Comparison of ENCODE assay signal across 14 cellular contexts in genomic region chr9:127941062-127941925, GRCh38. TPM values are rescaled to one million over a fixed set of nuclear protein-coding genes. Genes with fewer than 3 reads are reported as not detected.
DNase-seq lines count a peak whose midpoint lies in the region; ATAC-seq, FAIRE-seq and TF ChIP-seq lines count a peak whose summit lies in the region.
"Had no signal": no experiment of that assay in that cellular context is flagged by ENCODE, and none has a peak within 500 bp of the region (broad histone marks: within the 10 kb centered on the region; RNA-seq: fewer than 3 reads in every experiment).

No MANE protein-coding gene starts in this region.

- H3K4me3 ChIP-seq in K562 (no peak overlapping the region), thyroid gland (replicated peaks in 1 of 3) (no peak overlapping the region)
- H3K4me3 ChIP-seq: mucosa of descending colon, stomach had no signal

- H3K9me3 ChIP-seq in K562 (replicated peaks; ENCODE audit: control insufficient read depth, insufficient read depth, low read depth, low read length): no peaks in the 10 kb centered on the region
- H3K9me3 ChIP-seq in thyroid gland: no peaks in the 10 kb centered on the region
- H3K9me3 ChIP-seq: mucosa of descending colon, stomach had no signal

- CTCF ChIA-PET in K562 (lab: Yijun Ruan, JAX; ENCODE audit: low intra/inter-chr PET ratio): interaction anchor here (3.9 kb wide), 1 partner anchor 176 kb away, joined by 57 read pairs; no protein-coding TSS in a partner anchor

- intact Hi-C loops in K562 (cut with micrococcal nuclease) (no loop called here), thyroid gland (cut with DNase I) (no loop called here)

- H3K36me3 ChIP-seq in K562 (ENCODE audit: control insufficient read depth, insufficient read depth, low read length) (peaks cover 30% of the 10 kb centered on the region; the same call in 2 of the 3 replicates), thyroid gland (peaks cover 12 to 15% of the 10 kb centered on the region in 2 donors)

- no peak for TF ChIP-seq EP300 in K562 (IDR thresholded peaks at IDR 0.05; ENCODE audit: low read length)

- BruUV-seq in K562 (replicated peaks; lab: Mats Ljungman, UMichigan): no TSS peak

- peaks cover 11% of the 10 kb centered on the region; the same call in 1 of the 2 replicates for H4K20me1 ChIP-seq in K562 (replicated peaks; ENCODE audit: control insufficient read depth, insufficient read depth, low read length)

- H3K79me2 ChIP-seq in K562 (ENCODE audit: control insufficient read depth, insufficient read depth, low read length): peaks cover 18% of the 10 kb centered on the region

- 25% methylated on average over 18 of the region's 18 CpGs for WGBS in K562 (ENCODE audit: insufficient coverage, low coverage, missing lambda C conversion rate)
- WGBS in thyroid gland, 2 donors: 23 to 28% methylated on average over 16 to 18 of the region's 18 CpGs

- POLR2A ChIA-PET in K562 (lab: Yijun Ruan, JAX): interaction anchor here (0.6 to 2.1 kb wide), 6 partner anchors 9 to 220 kb away, joined by 3 to 10 read pairs (median 4); no protein-coding TSS in a partner anchor

- H3K9ac ChIP-seq in K562 (ENCODE audit: insufficient read depth in 1 of 2, low read depth in 2 of 2, low read length in 2 of 2): peak overlapping the region; percentile 67 to 85
- H3K9ac ChIP-seq: parathyroid adenoma had no signal

- FAIRE-seq in K562 (lab: Jason Lieb, UNC): peak; percentile 40

- no peak overlapping the region for H3K4me3 Mint-ChIP-seq in activated naive CD8-positive, alpha-beta T cell
- no peak overlapping the region for H3K4me3 Mint-ChIP-seq in activated naive CD8-positive, alpha-beta T cell treated with anti-CD3 and anti-CD28 coated beads, Interleukin-2, amount 50 U/mL, for 24 hours
- H3K4me3 Mint-ChIP-seq: activated CD4-positive, alpha-beta memory T cell treated with anti-CD3 and anti-CD28 coated beads for 36 hours had no signal

- H3K4me2 ChIP-seq in K562 (ENCODE audit: insufficient read depth, low read length): peak overlapping the region; percentile 47

- TF ChIP-seq POLR2A in K562 (conservative IDR thresholded peaks at IDR 0.05) (no peak), thyroid gland (IDR thresholded peaks at IDR 0.05) (peak in 1 of 2 donors; percentile 63)

- in situ Hi-C loops in K562 (cut with MboI): no loop called here

- no peaks in the 10 kb centered on the region for H3K27me3 Mint-ChIP-seq in activated naive CD8-positive, alpha-beta T cell
- peaks cover 3% of the 10 kb centered on the region for H3K27me3 Mint-ChIP-seq in activated naive CD8-positive, alpha-beta T cell treated with anti-CD3 and anti-CD28 coated beads, Interleukin-2, amount 50 U/mL, for 24 hours
- H3K27me3 Mint-ChIP-seq: activated CD4-positive, alpha-beta memory T cell treated with anti-CD3 and anti-CD28 coated beads for 36 hours had no signal

- H3K4me1 ChIP-seq in K562 (replicated peaks in 1 of 2; ENCODE audit: control insufficient read depth in 2 of 2, insufficient read depth in 2 of 2, low read length in 2 of 2): peaks cover 51 to 79% of the 10 kb centered on the region in 2 experiments
- H3K4me1 ChIP-seq in thyroid gland: peaks cover 47 to 51% of the 10 kb centered on the region in 2 donors
- H3K4me1 ChIP-seq: parathyroid adenoma had no signal

- peak overlapping the region; percentile 86 for H2AFZ ChIP-seq in K562 (ENCODE audit: low read depth, low read length)
- H2AFZ ChIP-seq: parathyroid adenoma had no signal

- no peak for ATAC-seq in activated naive CD8-positive, alpha-beta T cell treated with anti-CD3 and anti-CD28 coated beads, Interleukin-2, amount 50 U/mL, for 24 hours
- peak; percentile 2 for ATAC-seq in K562
- ATAC-seq: mucosa of descending colon had no signal

- no peaks in the 10 kb centered on the region for H3K9me3 Mint-ChIP-seq in activated naive CD8-positive, alpha-beta T cell (ENCODE audit: low read depth)
- H3K9me3 Mint-ChIP-seq in activated naive CD8-positive, alpha-beta T cell treated with anti-CD3 and anti-CD28 coated beads, Interleukin-2, amount 50 U/mL, for 24 hours: no peaks in the 10 kb centered on the region
- H3K9me3 Mint-ChIP-seq: activated CD4-positive, alpha-beta memory T cell treated with anti-CD3 and anti-CD28 coated beads for 36 hours had no signal

- no peak for TF ChIP-seq RAD21 in K562 (CRISPR knock-in tag; conservative IDR thresholded peaks at IDR 0.05 in 1 of 2, IDR thresholded peaks at IDR 0.05 in 1 of 2)

- H3K27me3 ChIP-seq in K562 (ENCODE audit: control insufficient read depth in 2 of 2, insufficient read depth in 2 of 2, low read length in 2 of 2) (no peaks in the 10 kb centered on the region), thyroid gland (no peaks in the 10 kb centered on the region)
- H3K27me3 ChIP-seq: stomach had no signal

- TF ChIP-seq CTCF in K562 (IDR thresholded peaks at IDR 0.05 in 2 of 3, conservative IDR thresholded peaks at IDR 0.05 in 1 of 3; ENCODE audit: insufficient read depth in 2 of 3, low read depth in 1 of 3, low read length in 3 of 3): peak in 2 of 3 experiments; percentile 7 to 44; a peak in 3 of 6 replicates
- TF ChIP-seq CTCF in thyroid gland (IDR thresholded peaks at IDR 0.05): peak in 2 of 6 experiments; percentile 21 to 41

- no peak for DNase-seq in activated naive CD8-positive, alpha-beta T cell treated with anti-CD3 and anti-CD28 coated beads, Interleukin-2, amount 50 U/mL, for 24 hours
- DNase-seq in K562 (ENCODE audit: extremely low read depth in 1 of 4, low spot score in 3 of 4) (peak in 3 of 4 experiments; percentile 43 to 58 (median 44)), thyroid gland (peak; percentile 85 to 88), NCI-H2171 treated with DMSO at 0.1 percent for 48 hours (lab: John Stamatoyannopoulos, UW) (no peak), activated gamma-delta T cell (lab: John Stamatoyannopoulos, UW) (no peak)
- DNase-seq: activated CD4-positive, alpha-beta memory T cell treated with anti-CD3 and anti-CD28 coated beads for 36 hours; hypothalamus; NCI-H1930; NCI-H774; RPMI8226; stomach had no signal

- peak overlapping the region; percentile 61 for H3K27ac Mint-ChIP-seq in activated naive CD8-positive, alpha-beta T cell
- no peak overlapping the region for H3K27ac Mint-ChIP-seq in activated naive CD8-positive, alpha-beta T cell treated with anti-CD3 and anti-CD28 coated beads, Interleukin-2, amount 50 U/mL, for 24 hours

- peaks cover 44% of the 10 kb centered on the region for H3K4me1 Mint-ChIP-seq in activated naive CD8-positive, alpha-beta T cell (ENCODE audit: low read depth)
- peaks cover 36% of the 10 kb centered on the region for H3K4me1 Mint-ChIP-seq in activated naive CD8-positive, alpha-beta T cell treated with anti-CD3 and anti-CD28 coated beads, Interleukin-2, amount 50 U/mL, for 24 hours

- H3K27ac ChIP-seq in K562 (ENCODE audit: extremely low read depth, low read depth, low read length) (peak overlapping the region; percentile 81), thyroid gland (peak overlapping the region; percentile 81 to 94 (median 91))
- H3K27ac ChIP-seq: parathyroid adenoma had no signal

- H3K9me1 ChIP-seq in K562 (ENCODE audit: control insufficient read depth, insufficient read depth, low read length): peaks cover 6% of the 10 kb centered on the region

- H3K36me3 Mint-ChIP-seq in activated naive CD8-positive, alpha-beta T cell: peaks cover under 1% of the 10 kb centered on the region
- peaks cover 17% of the 10 kb centered on the region for H3K36me3 Mint-ChIP-seq in activated naive CD8-positive, alpha-beta T cell treated with anti-CD3 and anti-CD28 coated beads, Interleukin-2, amount 50 U/mL, for 24 hours (ENCODE audit: low read depth)

RNA-seq across cellular contexts. Expression of gene DPM2, which starts 3.6 kb away (rescaled TPM):
- 99.6 and 215 TPM in 2 replicates for total RNA-seq in K562 (2011; cell fraction: chromatin; rRNA removed; ENCODE audit: low replicate concordance)
- total RNA-seq in K562 (2011; cell fraction: nucleolus; rRNA removed): 168 and 199 TPM in 2 replicates
- total RNA-seq in K562 (2011; cell fraction: nucleoplasm; rRNA removed): 195 and 215 TPM in 2 replicates
- total RNA-seq in K562 (2014; rRNA removed) (56.6 and 88.7 TPM in 2 replicates), K562 (2014; rRNA removed; fragmentation: Illumina TruSeq; extraction: Trizol) (48.1 and 53.8 TPM in 2 replicates), K562 (2015; rRNA removed; fragmentation: Illumina TruSeq; extraction: Trizol) (71.1 and 73.4 TPM in 2 replicates), K562 (2021) (95.3 and 102 TPM in 2 replicates), thyroid gland (10 to 100 TPM; 17.3 to 43.3 (median 35.5) TPM)
- polyA plus RNA-seq in K562 (2011; rRNA removed) (93.8 and 101 TPM in 2 replicates), K562 (2014; fragmentation: Illumina TruSeq; extraction: Trizol) (126 and 142 TPM in 2 replicates), K562 (2014; fragmentation: Nextera tagmentation; extraction: Ambion mirVana) (10 to 100 TPM; 43.5 to 69.3 TPM), K562 (2014; rRNA removed) (104 and 107 TPM in 2 replicates)
- 131 and 200 TPM in 2 replicates for polyA plus RNA-seq in K562 (2011; cell fraction: cytosol; rRNA removed)
- polyA plus RNA-seq in K562 (2011; cell fraction: nucleus; rRNA removed): 142 and 205 TPM in 2 replicates
- 83.9 and 86.2 TPM in 2 replicates for polyA plus RNA-seq in K562 (2012)
- 54.4 and 75.4 TPM in 2 replicates for polyA minus RNA-seq in K562 (2011; rRNA and poly(A)+ RNA removed)
- polyA minus RNA-seq in K562 (2011; cell fraction: cytosol; rRNA and poly(A)+ RNA removed): 56.3 and 59.9 TPM in 2 replicates
- 64.1 and 85.1 TPM in 2 replicates for polyA minus RNA-seq in K562 (2011; cell fraction: nucleus; rRNA and poly(A)+ RNA removed)

RNA-seq across cellular contexts. Expression of gene PIP5KL1, which starts 10.7 kb away (rescaled TPM):
- total RNA-seq in K562 (2011; cell fraction: chromatin; rRNA removed; ENCODE audit: low replicate concordance): 4.2 and 9.4 TPM in 2 replicates
- total RNA-seq in K562 (2011; cell fraction: nucleolus; rRNA removed): 7.7 and 10.1 TPM in 2 replicates
- 4.3 and 4.5 TPM in 2 replicates for total RNA-seq in K562 (2011; cell fraction: nucleoplasm; rRNA removed)
- total RNA-seq in K562 (2014; rRNA removed) (2.5 and 3.1 TPM in 2 replicates), K562 (2014; rRNA removed; fragmentation: Illumina TruSeq; extraction: Trizol) (0.80 and 1.2 TPM in 2 replicates), K562 (2015; rRNA removed; fragmentation: Illumina TruSeq; extraction: Trizol) (0.58 and 1.3 TPM in 2 replicates), K562 (2021) (3.0 and 3.7 TPM in 2 replicates), thyroid gland (1 to 10 TPM in 3 of 4 donors, not detected in 1; 1.0 to 5.2 (median 1.6) TPM)
- polyA plus RNA-seq in K562 (2011; rRNA removed) (1.2 and 1.6 TPM in 2 replicates), K562 (2014; fragmentation: Illumina TruSeq; extraction: Trizol) (0.82 and 1.2 TPM in 2 replicates), K562 (2014; fragmentation: Nextera tagmentation; extraction: Ambion mirVana) (under 1 TPM; 0.18 to 0.41 TPM), K562 (2014; rRNA removed) (4.3 and 4.8 TPM in 2 replicates)
- 1.8 and 2.2 TPM in 2 replicates for polyA plus RNA-seq in K562 (2011; cell fraction: cytosol; rRNA removed)
- polyA plus RNA-seq in K562 (2011; cell fraction: nucleus; rRNA removed): 12.7 and 14.3 TPM in 2 replicates
- 1.7 and 5.0 TPM in 2 replicates for polyA plus RNA-seq in K562 (2012)
- 0.75 TPM in 1 of 2 replicates, not detected in the other for polyA minus RNA-seq in K562 (2011; rRNA and poly(A)+ RNA removed)
- polyA minus RNA-seq in K562 (2011; cell fraction: cytosol; rRNA and poly(A)+ RNA removed): 3.0 TPM in 1 of 2 replicates, not detected in the other
- polyA minus RNA-seq in K562 (2011; cell fraction: nucleus; rRNA and poly(A)+ RNA removed): 2.6 TPM in 2 replicates

RNA-seq across cellular contexts. Expression of gene ST6GALNAC4, which starts 24.5 kb away (rescaled TPM):
- 24.9 and 89.8 TPM in 2 replicates for total RNA-seq in K562 (2011; cell fraction: chromatin; rRNA removed; ENCODE audit: low replicate concordance)
- total RNA-seq in K562 (2011; cell fraction: nucleolus; rRNA removed): 90.4 and 100 TPM in 2 replicates
- total RNA-seq in K562 (2011; cell fraction: nucleoplasm; rRNA removed): 52.6 and 55.0 TPM in 2 replicates
- total RNA-seq in K562 (2014; rRNA removed) (25.5 and 47.2 TPM in 2 replicates), K562 (2014; rRNA removed; fragmentation: Illumina TruSeq; extraction: Trizol) (2.8 and 6.6 TPM in 2 replicates), K562 (2015; rRNA removed; fragmentation: Illumina TruSeq; extraction: Trizol) (17.2 and 19.0 TPM in 2 replicates), K562 (2021) (43.1 and 47.1 TPM in 2 replicates), thyroid gland (10 to 100 TPM in 3 of 4 donors, 1 to 10 TPM in 1; 8.9 to 27.4 (median 19.1) TPM)
- polyA plus RNA-seq in K562 (2011; rRNA removed) (14.0 and 19.4 TPM in 2 replicates), K562 (2014; fragmentation: Illumina TruSeq; extraction: Trizol) (15.4 and 34.0 TPM in 2 replicates), K562 (2014; fragmentation: Nextera tagmentation; extraction: Ambion mirVana) (1 to 10 TPM; 2.6 to 3.4 TPM), K562 (2014; rRNA removed) (26.0 and 42.6 TPM in 2 replicates)
- 30.0 and 73.0 TPM in 2 replicates for polyA plus RNA-seq in K562 (2011; cell fraction: cytosol; rRNA removed)
- polyA plus RNA-seq in K562 (2011; cell fraction: nucleus; rRNA removed): 34.4 and 63.8 TPM in 2 replicates
- 26.5 and 52.2 TPM in 2 replicates for polyA plus RNA-seq in K562 (2012)
- 7.5 and 10.6 TPM in 2 replicates for polyA minus RNA-seq in K562 (2011; rRNA and poly(A)+ RNA removed)
- 30.9 and 50.2 TPM in 2 replicates for polyA minus RNA-seq in K562 (2011; cell fraction: cytosol; rRNA and poly(A)+ RNA removed)
- polyA minus RNA-seq in K562 (2011; cell fraction: nucleus; rRNA and poly(A)+ RNA removed): 24.7 and 25.8 TPM in 2 replicates

RNA-seq across cellular contexts. Expression of gene EEIG1, which starts 39.5 kb away (rescaled TPM):
- total RNA-seq in K562 (2011; cell fraction: chromatin; rRNA removed; ENCODE audit: low replicate concordance): 18.1 and 34.4 TPM in 2 replicates
- 13.4 and 13.5 TPM in 2 replicates for total RNA-seq in K562 (2011; cell fraction: nucleolus; rRNA removed)
- total RNA-seq in K562 (2011; cell fraction: nucleoplasm; rRNA removed): 17.2 and 24.7 TPM in 2 replicates
- total RNA-seq in K562 (2014; rRNA removed): 2.1 and 4.5 TPM in 2 replicates
- 1.6 and 2.3 TPM in 2 replicates for total RNA-seq in K562 (2014; rRNA removed; fragmentation: Illumina TruSeq; extraction: Trizol)
- 2.8 and 4.1 TPM in 2 replicates for total RNA-seq in K562 (2015; rRNA removed; fragmentation: Illumina TruSeq; extraction: Trizol)
- 11.2 and 16.7 TPM in 2 replicates for total RNA-seq in K562 (2021)
- polyA plus RNA-seq in K562 (2011; rRNA removed): 4.4 and 7.7 TPM in 2 replicates
- polyA plus RNA-seq in K562 (2011; cell fraction: cytosol; rRNA removed): 8.2 and 9.0 TPM in 2 replicates
- 16.1 and 16.7 TPM in 2 replicates for polyA plus RNA-seq in K562 (2011; cell fraction: nucleus; rRNA removed)
- 13.8 and 19.2 TPM in 2 replicates for polyA plus RNA-seq in K562 (2012)
- polyA plus RNA-seq in K562 (2014; fragmentation: Illumina TruSeq; extraction: Trizol): 5.6 and 9.1 TPM in 2 replicates
- polyA plus RNA-seq in K562 (2014; fragmentation: Nextera tagmentation; extraction: Ambion mirVana): under 1 TPM; 0.17 to 0.25 TPM
- polyA plus RNA-seq in K562 (2014; rRNA removed): 3.6 and 6.6 TPM in 2 replicates
- 2.1 and 2.7 TPM in 2 replicates for polyA minus RNA-seq in K562 (2011; rRNA and poly(A)+ RNA removed)
- polyA minus RNA-seq in K562 (2011; cell fraction: cytosol; rRNA and poly(A)+ RNA removed): 3.5 and 5.9 TPM in 2 replicates
- polyA minus RNA-seq in K562 (2011; cell fraction: nucleus; rRNA and poly(A)+ RNA removed): 4.8 and 8.4 TPM in 2 replicates
- 10 to 100 TPM; 18.3 to 34.7 (median 24.9) TPM for total RNA-seq in thyroid gland

RNA-seq across cellular contexts. Expression of gene ST6GALNAC6, which starts 41.9 kb away (rescaled TPM):
- total RNA-seq in K562 (2011; cell fraction: chromatin; rRNA removed; ENCODE audit: low replicate concordance): 18.9 and 41.8 TPM in 2 replicates
- 25.3 and 31.9 TPM in 2 replicates for total RNA-seq in K562 (2011; cell fraction: nucleolus; rRNA removed)
- 19.5 and 22.4 TPM in 2 replicates for total RNA-seq in K562 (2011; cell fraction: nucleoplasm; rRNA removed)
- total RNA-seq in K562 (2014; rRNA removed): 13.0 and 16.0 TPM in 2 replicates
- 6.4 and 8.2 TPM in 2 replicates for total RNA-seq in K562 (2014; rRNA removed; fragmentation: Illumina TruSeq; extraction: Trizol)
- 16.8 and 17.0 TPM in 2 replicates for total RNA-seq in K562 (2015; rRNA removed; fragmentation: Illumina TruSeq; extraction: Trizol)
- total RNA-seq in K562 (2021): 17.3 and 18.7 TPM in 2 replicates
- 23.0 and 23.7 TPM in 2 replicates for polyA plus RNA-seq in K562 (2011; rRNA removed)
- 30.5 and 46.9 TPM in 2 replicates for polyA plus RNA-seq in K562 (2011; cell fraction: cytosol; rRNA removed)
- 51.3 and 78.0 TPM in 2 replicates for polyA plus RNA-seq in K562 (2011; cell fraction: nucleus; rRNA removed)
- 13.2 and 13.7 TPM in 2 replicates for polyA plus RNA-seq in K562 (2012)
- 14.5 and 15.6 TPM in 2 replicates for polyA plus RNA-seq in K562 (2014; fragmentation: Illumina TruSeq; extraction: Trizol)
- polyA plus RNA-seq in K562 (2014; fragmentation: Nextera tagmentation; extraction: Ambion mirVana): under 1 TPM; 0.13 to 0.20 TPM
- polyA plus RNA-seq in K562 (2014; rRNA removed): 16.4 and 19.0 TPM in 2 replicates
- polyA minus RNA-seq in K562 (2011; rRNA and poly(A)+ RNA removed): 5.5 and 6.3 TPM in 2 replicates
- polyA minus RNA-seq in K562 (2011; cell fraction: cytosol; rRNA and poly(A)+ RNA removed): 3.5 and 5.2 TPM in 2 replicates
- 10.4 and 11.2 TPM in 2 replicates for polyA minus RNA-seq in K562 (2011; cell fraction: nucleus; rRNA and poly(A)+ RNA removed)
- 100 to 1,000 TPM in 1 of 4 donors, 10 to 100 TPM in 3; 39.2 to 124 (median 50.8) TPM for total RNA-seq in thyroid gland

Comparison
In these comparisons a context has a peak if more than half of its experiments do, and no peak if none do; other contexts are left out.
1. DNase-seq: peak in K562 (3 of 4) and thyroid gland (2 of 2); none in activated naive CD8-positive, alpha-beta T cell treated with anti-CD3 and anti-CD28 coated beads, Interleukin-2, amount 50 U/mL, for 24 hours (single experiment), NCI-H2171 treated with DMSO at 0.1 percent for 48 hours (single experiment) and activated gamma-delta T cell (single experiment).